In the genomic region with DNA sequence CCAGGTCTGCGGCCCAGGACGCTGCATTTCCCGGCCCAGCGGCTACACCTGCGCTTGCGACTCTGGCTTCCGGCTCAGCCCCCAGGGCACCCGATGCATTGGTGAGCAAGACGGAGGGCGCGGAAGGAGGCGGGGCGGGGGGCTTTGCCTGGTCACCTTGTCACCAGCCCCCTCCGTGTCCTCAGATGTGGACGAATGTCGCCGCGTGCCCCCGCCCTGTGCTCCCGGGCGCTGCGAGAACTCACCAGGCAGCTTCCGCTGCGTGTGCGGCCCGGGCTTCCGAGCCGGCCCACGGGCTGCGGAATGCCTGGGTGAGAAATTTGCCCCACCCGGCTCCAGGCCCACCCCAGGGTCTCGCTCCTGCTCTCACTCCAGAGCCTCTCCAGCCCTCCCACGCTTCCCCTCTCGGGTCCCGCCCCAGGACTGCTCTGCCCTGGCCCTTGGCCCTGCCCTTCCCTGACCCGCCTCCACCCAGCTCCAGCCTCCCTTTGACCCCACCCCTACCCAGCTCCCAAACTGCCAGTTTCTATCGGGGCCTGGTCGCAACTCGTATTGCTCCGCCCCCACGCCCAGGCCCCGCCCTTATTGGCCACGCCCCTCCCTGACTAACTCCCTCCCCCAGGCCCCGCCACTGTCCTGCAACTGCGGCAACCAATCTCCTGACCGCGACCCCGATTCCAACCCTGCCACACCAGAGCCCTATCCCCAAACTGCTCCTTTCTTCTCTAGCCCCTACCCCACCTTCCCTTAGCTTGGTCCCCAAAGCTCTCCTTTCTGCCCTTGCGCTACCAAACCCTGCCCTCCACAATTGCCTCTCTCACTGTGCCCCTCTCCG, we compare ENCODE assay signal across 8 cellular contexts. TPM values are rescaled to one million over a fixed set of nuclear protein-coding genes. Genes with fewer than 3 reads are reported as not detected.
DNase-seq lines count a peak whose midpoint lies in the region; ATAC-seq and TF ChIP-seq lines count a peak whose summit lies in the region.

No MANE protein-coding gene starts in this region.

- no peak overlapping the region for H3K9ac ChIP-seq in SK-N-MC (ENCODE audit: insufficient read length)

- intact Hi-C loops in cardiac septum (cut with DNase I) (no loop called here), prostate gland (cut with DNase I) (loop anchor here (10.0 kb wide), 1 partner anchor 145 kb away; a partner anchor contains a TSS)

- no peaks in the 10 kb centered on the region for H3K27me3 ChIP-seq in ACC112 (ENCODE audit: insufficient read depth, low read length)
- no peaks in the 10 kb centered on the region for H3K27me3 ChIP-seq in prostate gland (replicated peaks; ENCODE audit: insufficient read depth)

- H3K9me3 ChIP-seq in SK-N-MC (ENCODE audit: low read depth, low read length) (no peaks in the 10 kb centered on the region), prostate gland (no peaks in the 10 kb centered on the region)

- H3K27ac ChIP-seq in ACC112 (ENCODE audit: low read depth, low read length): no peak overlapping the region
- H3K27ac ChIP-seq in SK-N-MC: no peak overlapping the region
- peak overlapping the region; percentile 74 to 79 for H3K27ac ChIP-seq in prostate gland
- peak overlapping the region; percentile 63 for H3K27ac ChIP-seq in urinary bladder (ENCODE audit: low read depth)

- peak; percentile 67 for TF ChIP-seq POLR2A in prostate gland (IDR thresholded peaks at IDR 0.05)

- H3K4me1 ChIP-seq in ACC112 (ENCODE audit: control insufficient read depth, insufficient read depth, low read length, unreplicated experiment) (no peaks in the 10 kb centered on the region), prostate gland (replicated peaks) (peaks cover 2% of the 10 kb centered on the region), urinary bladder (ENCODE audit: insufficient read depth) (peaks cover 2% of the 10 kb centered on the region)

- no peak for TF ChIP-seq CTCF in prostate gland (IDR thresholded peaks at IDR 0.05)

- H3K4me3 ChIP-seq in ACC112 (ENCODE audit: low read depth, low read length) (peak overlapping the region; percentile 51; the same call in 1 of the 2 replicates), SK-N-MC (peak overlapping the region; percentile 78), prostate gland (peak overlapping the region; percentile 29 to 36), urinary bladder (ENCODE audit: low read depth, low read length) (peak overlapping the region; percentile 19)

- peak; percentile 47 for ATAC-seq in GM18867 (IDR thresholded peaks at IDR 0.05; ENCODE audit: unreplicated experiment)
- peak; percentile 46 for ATAC-seq in HG03439 (IDR thresholded peaks at IDR 0.05; ENCODE audit: unreplicated experiment)

- H3K36me3 ChIP-seq in ACC112 (ENCODE audit: insufficient read depth, low read length): no peaks in the 10 kb centered on the region
- H3K36me3 ChIP-seq in SK-N-MC (ENCODE audit: insufficient read depth, low read length): no peaks in the 10 kb centered on the region
- no peaks in the 10 kb centered on the region for H3K36me3 ChIP-seq in prostate gland
- H3K36me3 ChIP-seq in urinary bladder (ENCODE audit: insufficient read depth): no peaks in the 10 kb centered on the region

- no peak overlapping the region for H2AFZ ChIP-seq in ACC112 (ENCODE audit: low read length, unreplicated experiment)

- H3K79me2 ChIP-seq in ACC112 (ENCODE audit: control insufficient read depth, insufficient read depth, low read length, unreplicated experiment): no peaks in the 10 kb centered on the region

- DNase-seq in SK-N-MC (ENCODE audit: low read depth, low spot score) (no peak), cardiac septum (ENCODE audit: low spot score) (peak; percentile 92), prostate gland (ENCODE audit: low spot score) (peak; percentile 88)
- DNase-seq in activated naive CD4-positive, alpha-beta T cell treated with anti-CD3 and anti-CD28 coated beads, Interleukin-2, amount 50 U/mL, for 16 hours: peak; percentile 87

- WGBS in prostate gland: 24% methylated on average over 50 of the region's 50 CpGs
- WGBS in urinary bladder: 30% methylated on average over 50 of the region's 50 CpGs

RNA-seq across cellular contexts. Expression of a gene that starts 8.6 kb away (rescaled TPM):
- 216 TPM for total RNA-seq in cardiac septum
- total RNA-seq in prostate gland: 100 to 1,000 TPM; 160 to 500 TPM
- 305 TPM for total RNA-seq in urinary bladder
- polyA plus RNA-seq in urinary bladder: 647 TPM

RNA-seq across cellular contexts. Expression of a gene that starts 33.1 kb away (rescaled TPM):
- 28.6 TPM for total RNA-seq in cardiac septum
- total RNA-seq in prostate gland: 10 to 100 TPM; 54.6 to 91.6 TPM
- 10.2 TPM for total RNA-seq in urinary bladder
- polyA plus RNA-seq in urinary bladder: 77.9 TPM

Comparison
In these comparisons a context has a peak if more than half of its experiments do, and no peak if none do; other contexts are left out.
1. H3K27ac ChIP-seq: peak in prostate gland (2 of 2) and urinary bladder (single experiment); none in ACC112 (single experiment) and SK-N-MC (single experiment).
2. H3K4me3 ChIP-seq: peak in every context shown above with its lines; median percentile 78 in SK-N-MC; 51 in ACC112; 32 in prostate gland; 19 in urinary bladder.